In the genomic region with DNA sequence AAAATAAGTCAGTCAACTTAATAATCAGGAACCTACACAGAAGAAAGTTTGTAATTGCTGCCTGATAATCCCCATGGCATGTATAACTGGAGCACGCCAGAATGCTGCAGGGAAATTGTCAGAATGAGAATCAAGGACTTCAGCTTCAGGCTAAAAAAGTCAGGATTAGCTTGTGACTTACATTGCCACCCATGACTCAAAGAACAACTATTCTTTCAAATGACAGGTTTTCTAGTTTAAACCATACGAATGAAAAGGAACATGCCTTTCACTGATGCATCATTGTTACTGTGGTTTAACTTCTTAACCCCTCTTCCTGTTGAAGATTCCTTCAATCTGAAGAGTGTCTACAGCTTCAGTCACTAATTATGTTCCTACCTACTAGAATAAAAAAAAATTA, we compare ENCODE assay signal across 16 cellular contexts.
A peak's percentile ranks its signal among the peaks of the same experiment; 100 is the strongest.
DNase-seq lines count a peak whose midpoint lies in the region; ATAC-seq, FAIRE-seq and TF ChIP-seq lines count a peak whose summit lies in the region.
"Had no signal": no experiment of that assay in that cellular context is flagged by ENCODE, and none has a peak within 500 bp of the region (broad histone marks: within the 10 kb centered on the region; RNA-seq: fewer than 3 reads in every experiment).

No MANE protein-coding gene starts in this region.

- DNase-seq in A673 (ENCODE audit: low spot score) (peak; percentile 59), HS-5 (ENCODE audit: low read depth) (peak; percentile 76), amniotic epithelial cell (ENCODE audit: low read depth) (peak; percentile 53), iris pigment epithelial cell (ENCODE audit: low read depth) (peak; percentile 43), NCI-H82 treated with DMSO at 0.1 percent for 48 hours (lab: John Stamatoyannopoulos, UW; ENCODE audit: unreplicated experiment) (no peak), endothelial cell (ENCODE audit: low spot score) (no peak), small intestine (no peak)
- DNase-seq: activated CD4-positive, alpha-beta T cell treated with anti-CD3 and anti-CD28 coated beads for 36 hours; T-helper 17 cell; upper lobe of right lung had no signal

- H3K9me3 Mint-ChIP-seq in endothelial cell (ENCODE audit: unreplicated experiment), result no peaks in the 10 kb centered on the region

- no TSS peak for BruUV-seq in A673 (replicated peaks; lab: Mats Ljungman, UMichigan)

- H3K27ac ChIP-seq in A673 (ENCODE audit: low read depth, low read length, poor library complexity, severe bottlenecking) (no peak overlapping the region), small intestine (ENCODE audit: low read depth in 1 of 2, low read length in 1 of 2) (no peak overlapping the region)
- H3K27ac ChIP-seq: upper lobe of right lung had no signal

- no peak for TF ChIP-seq CTCF in A673 (conservative IDR thresholded peaks at IDR 0.05; ENCODE audit: low read depth, low read length)
- TF ChIP-seq CTCF in endothelial cell (IDR thresholded peaks at IDR 0.05; ENCODE audit: unreplicated experiment), result no peak

- H3K4me3 Mint-ChIP-seq in endothelial cell (ENCODE audit: unreplicated experiment), result no peak overlapping the region
- H3K4me3 Mint-ChIP-seq: activated CD4-positive, alpha-beta T cell treated with anti-CD3 and anti-CD28 coated beads for 36 hours; stimulated activated memory B cell treated with anti-CD40 and anti-IgM and Interleukin-4, amounts not matched to agents 10 μg/mL and 1 μg/mL and 100 μg/mL, for 72 hours; T-helper 17 cell had no signal

- FAIRE-seq in small intestine (lab: Jason Lieb, UNC), result no peak

- H3K27ac Mint-ChIP-seq in endothelial cell (ENCODE audit: unreplicated experiment), result no peak overlapping the region
- H3K27ac Mint-ChIP-seq: activated CD4-positive, alpha-beta T cell treated with anti-CD3 and anti-CD28 coated beads for 36 hours; activated naive CD4-positive, alpha-beta T cell treated with anti-CD3 and anti-CD28 coated beads, Interleukin-2, amount 50 U/mL, for 72 hours; stimulated activated memory B cell treated with anti-CD40 and anti-IgM and Interleukin-4, amounts not matched to agents 10 μg/mL and 1 μg/mL and 100 μg/mL, for 72 hours; T-helper 17 cell had no signal

- CTCF ChIA-PET in A673 (lab: Charles Lee), result no interaction called here

- no peaks in the 10 kb centered on the region for H3K36me3 Mint-ChIP-seq in endothelial cell (ENCODE audit: low read depth, unreplicated experiment)
- H3K36me3 Mint-ChIP-seq: activated naive CD4-positive, alpha-beta T cell treated with anti-CD3 and anti-CD28 coated beads, Interleukin-2, amount 50 U/mL, for 72 hours; stimulated activated memory B cell treated with anti-CD40 and anti-IgM and Interleukin-4, amounts not matched to agents 10 μg/mL and 1 μg/mL and 100 μg/mL, for 72 hours had no signal

- WGBS in small intestine, 3 donors, result 46 to 48% (median 47%) methylated on average over 2 of the region's 2 CpGs

- POLR2A ChIA-PET in A673 (lab: Charles Lee; ENCODE audit: low non-redundant PET), result no interaction called here

- H3K27me3 Mint-ChIP-seq in endothelial cell (ENCODE audit: unreplicated experiment), result no peaks in the 10 kb centered on the region
- H3K27me3 Mint-ChIP-seq: activated CD4-positive, alpha-beta T cell treated with anti-CD3 and anti-CD28 coated beads for 36 hours; stimulated activated memory B cell treated with anti-CD40 and anti-IgM and Interleukin-4, amounts not matched to agents 10 μg/mL and 1 μg/mL and 100 μg/mL, for 72 hours; T-helper 17 cell had no signal

- intact Hi-C loops in A673 (cut with micrococcal nuclease; ENCODE audit: unreplicated experiment), result no loop called here

- H3K27me3 ChIP-seq in A673 (replicated peaks; ENCODE audit: insufficient read depth, low read depth, low read length, poor library complexity) (no peaks in the 10 kb centered on the region), small intestine (ENCODE audit: control insufficient read depth in 2 of 2, insufficient read depth in 2 of 2, low read length in 2 of 2) (no peaks in the 10 kb centered on the region)
- H3K27me3 ChIP-seq: upper lobe of right lung had no signal

- H3K9me3 ChIP-seq in A673 (ENCODE audit: low read depth, low read length, poor library complexity, severe bottlenecking), result no peaks in the 10 kb centered on the region
- H3K9me3 ChIP-seq in small intestine (ENCODE audit: control insufficient read depth, low read depth), result no peaks in the 10 kb centered on the region
- H3K9me3 ChIP-seq: upper lobe of right lung had no signal

- H3K36me3 ChIP-seq in A673 (ENCODE audit: insufficient read depth, low read length, poor library complexity, severe bottlenecking) (no peaks in the 10 kb centered on the region), small intestine (ENCODE audit: control insufficient read depth in 2 of 2, insufficient read depth in 2 of 2, low read length in 2 of 2) (no peaks in the 10 kb centered on the region)
- H3K36me3 ChIP-seq: upper lobe of right lung had no signal

- H3K4me1 ChIP-seq in A673 (ENCODE audit: insufficient read depth, low read length, poor library complexity, severe bottlenecking), result no peaks in the 10 kb centered on the region
- no peaks in the 10 kb centered on the region for H3K4me1 ChIP-seq in small intestine (ENCODE audit: control insufficient read depth in 2 of 2, insufficient read depth in 1 of 2, low read depth in 1 of 2, low read length in 1 of 2)
- H3K4me1 ChIP-seq: upper lobe of right lung had no signal

- H3K4me1 Mint-ChIP-seq in endothelial cell (ENCODE audit: unreplicated experiment), result no peaks in the 10 kb centered on the region
- H3K4me1 Mint-ChIP-seq: activated CD4-positive, alpha-beta T cell treated with anti-CD3 and anti-CD28 coated beads for 36 hours; stimulated activated memory B cell treated with anti-CD40 and anti-IgM and Interleukin-4, amounts not matched to agents 10 μg/mL and 1 μg/mL and 100 μg/mL, for 72 hours; T-helper 17 cell had no signal

- H3K4me3 ChIP-seq in A673 (ENCODE audit: low read depth, low read length, poor library complexity, severe bottlenecking) (no peak overlapping the region), small intestine (ENCODE audit: low read depth in 1 of 2, low read length in 2 of 2) (no peak overlapping the region)
- H3K4me3 ChIP-seq: lung, upper lobe of right lung had no signal

- no peak for ATAC-seq in HG02852 (IDR thresholded peaks at IDR 0.05; ENCODE audit: unreplicated experiment)
- ATAC-seq: activated CD4-positive, alpha-beta T cell treated with anti-CD3 and anti-CD28 coated beads for 36 hours; activated naive CD4-positive, alpha-beta T cell treated with anti-CD3 and anti-CD28 coated beads, Interleukin-2, amount 50 U/mL, for 72 hours; Panc1; sciatic nerve; stimulated activated memory B cell treated with anti-CD40 and anti-IgM and Interleukin-4, amounts not matched to agents 10 μg/mL and 1 μg/mL and 100 μg/mL, for 72 hours; T-helper 17 cell; upper lobe of right lung had no signal

Comparison
In these comparisons a context has a peak if more than half of its experiments do, and no peak if none do; other contexts are left out.
1. DNase-seq: peak in A673 (single experiment), HS-5 (single experiment), amniotic epithelial cell (single experiment) and iris pigment epithelial cell (single experiment); none in NCI-H82 treated with DMSO at 0.1 percent for 48 hours (single experiment), endothelial cell (single experiment) and small intestine (single experiment).